Comparison of ENCODE assay signal across 29 cellular contexts in the genomic region with DNA sequence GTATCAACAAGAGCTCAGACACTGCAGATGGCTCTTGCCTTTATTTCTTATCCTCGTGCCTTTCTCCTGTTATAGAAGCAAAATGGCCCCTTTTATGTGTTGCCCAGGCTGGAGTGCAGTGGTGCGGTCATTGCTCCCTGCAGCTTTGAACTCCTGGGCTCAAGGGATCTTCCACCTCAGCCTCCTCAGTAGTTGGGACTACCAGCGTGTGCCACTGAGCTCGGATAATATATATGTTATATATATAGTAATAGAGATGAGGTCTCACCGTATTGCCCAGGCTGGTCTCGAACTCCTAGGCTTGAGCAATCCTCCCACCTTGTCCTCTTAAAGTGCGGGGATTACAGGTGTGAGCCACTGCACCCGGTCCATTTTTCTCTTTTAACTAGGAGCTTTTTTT.
"Had no signal": no experiment of that assay in that cellular context is flagged by ENCODE, and none has a peak within 500 bp of the region (broad histone marks: within the 10 kb centered on the region; RNA-seq: fewer than 3 reads in every experiment).

No MANE protein-coding gene starts in this region.

- H3K27ac Mint-ChIP-seq: activated CD4-positive, alpha-beta memory T cell treated with anti-CD3 and anti-CD28 coated beads for 36 hours; activated CD4-positive, alpha-beta T cell treated with anti-CD3 and anti-CD28 coated beads, Interleukin-2, amount 10 ng/mL, durations not matched to agents 24 days and 14 days; activated naive CD8-positive, alpha-beta T cell treated with anti-CD3 and anti-CD28 coated beads, Interleukin-2, amount 50 U/mL, for 24 hours; activated T-helper 2 cell treated with anti-CD3 and anti-CD28 coated beads, Interferon-gamma antibody, Interleukin-2, Interleukin-4, amounts not matched to agents 10 μg/mL and 5 μg/mL and 100 μg/mL, durations not matched to agents 14 hours and 24 hours and 36 hours; nephron progenitor cell had no signal

- H3K27me3 ChIP-seq: breast epithelium, esophagus squamous epithelium, left lung, neutrophil, sigmoid colon, stomach, tibial nerve had no signal

- DNase-seq: activated CD4-positive, alpha-beta memory T cell treated with anti-CD3 and anti-CD28 coated beads for 36 hours; activated CD4-positive, alpha-beta T cell treated with anti-CD3 and anti-CD28 coated beads, Interleukin-2, amount 10 ng/mL, durations not matched to agents 24 days and 14 days; activated CD4-positive, CD25-positive, alpha-beta regulatory T cell treated with anti-CD3 and anti-CD28 coated beads, Interleukin-2, amount 50 U/mL, for 72 hours; activated CD8-positive, alpha-beta memory T cell treated with anti-CD3 and anti-CD28 coated beads, Interleukin-2, amount 50 U/mL, for 48 hours; activated naive CD8-positive, alpha-beta T cell treated with anti-CD3 and anti-CD28 coated beads, Interleukin-2, amount 50 U/mL, for 24 hours; activated T-cell treated with anti-CD3 and anti-CD28 coated beads, Interleukin-2, amount 50 U/mL, for 4 hours; amygdala; dermis blood vessel endothelial cell; effector CD4-positive, alpha-beta T cell; esophagus squamous epithelium; foreskin melanocyte; kidney glomerular epithelial cell; left lung; nephron progenitor cell; retina; sigmoid colon; small intestine; stimulated activated CD4-positive, alpha-beta T cell treated with anti-CD3 and anti-CD28 coated beads, Interleukin-4, amount 100 ng/mL, for 4 hours; stimulated activated CD8-positive, alpha-beta memory T cell treated with anti-CD3 and anti-CD28 coated beads, Interleukin-4, amount 100 ng/mL, for 48 hours; stomach; T-helper 9 cell had no signal

- H3K4me3 ChIP-seq: breast epithelium, esophagus squamous epithelium, left lung, lung, sigmoid colon, stomach, tibial nerve had no signal

- H3K9me3 Mint-ChIP-seq: activated CD4-positive, alpha-beta memory T cell treated with anti-CD3 and anti-CD28 coated beads for 36 hours; activated CD4-positive, alpha-beta T cell treated with anti-CD3 and anti-CD28 coated beads, Interleukin-2, amount 10 ng/mL, durations not matched to agents 24 days and 14 days; activated naive CD4-positive, alpha-beta T cell treated with anti-CD3 and anti-CD28 coated beads, Interleukin-2, amount 50 U/mL, for 24 hours; activated naive CD8-positive, alpha-beta T cell treated with anti-CD3 and anti-CD28 coated beads, Interleukin-2, amount 50 U/mL, for 24 hours; activated T-cell treated with anti-CD3 and anti-CD28 coated beads, Interleukin-2, amount 50 U/mL, for 4 hours; activated T-helper 2 cell treated with anti-CD3 and anti-CD28 coated beads, Interferon-gamma antibody, Interleukin-2, Interleukin-4, amounts not matched to agents 10 μg/mL and 5 μg/mL and 100 μg/mL, durations not matched to agents 14 hours and 24 hours and 36 hours; nephron progenitor cell; stimulated activated memory B cell treated with anti-CD40 and anti-IgM and Interleukin-4, amounts not matched to agents 10 μg/mL and 1 μg/mL and 100 μg/mL, for 72 hours had no signal

- H3K4me1 ChIP-seq: breast epithelium, left lung had no signal

- H3K27ac ChIP-seq: breast epithelium, left lung, neutrophil, tibial nerve, VCaP had no signal

- H3K27me3 Mint-ChIP-seq: activated CD4-positive, alpha-beta memory T cell treated with anti-CD3 and anti-CD28 coated beads for 36 hours; activated CD4-positive, alpha-beta T cell treated with anti-CD3 and anti-CD28 coated beads, Interleukin-2, amount 10 ng/mL, durations not matched to agents 24 days and 14 days; activated naive CD4-positive, alpha-beta T cell treated with anti-CD3 and anti-CD28 coated beads, Interleukin-2, amount 50 U/mL, for 24 hours; activated naive CD8-positive, alpha-beta T cell treated with anti-CD3 and anti-CD28 coated beads, Interleukin-2, amount 50 U/mL, for 24 hours; stimulated activated memory B cell treated with anti-CD40 and anti-IgM and Interleukin-4, amounts not matched to agents 10 μg/mL and 1 μg/mL and 100 μg/mL, for 72 hours had no signal

- H3K9me3 ChIP-seq: breast epithelium, esophagus squamous epithelium, left lung, neutrophil, sigmoid colon, stomach, tibial nerve had no signal

- H3K36me3 ChIP-seq: breast epithelium, left lung, sigmoid colon, tibial nerve had no signal

- H3K4me3 Mint-ChIP-seq: activated CD4-positive, alpha-beta memory T cell treated with anti-CD3 and anti-CD28 coated beads for 36 hours; activated CD4-positive, alpha-beta T cell treated with anti-CD3 and anti-CD28 coated beads, Interleukin-2, amount 10 ng/mL, durations not matched to agents 24 days and 14 days; activated naive CD4-positive, alpha-beta T cell treated with anti-CD3 and anti-CD28 coated beads, Interleukin-2, amount 50 U/mL, for 24 hours; activated naive CD8-positive, alpha-beta T cell treated with anti-CD3 and anti-CD28 coated beads, Interleukin-2, amount 50 U/mL, for 24 hours; activated T-cell treated with anti-CD3 and anti-CD28 coated beads, Interleukin-2, amount 50 U/mL, for 4 hours; nephron progenitor cell; stimulated activated memory B cell treated with anti-CD40 and anti-IgM and Interleukin-4, amounts not matched to agents 10 μg/mL and 1 μg/mL and 100 μg/mL, for 72 hours had no signal

- ATAC-seq: activated naive CD8-positive, alpha-beta T cell treated with anti-CD3 and anti-CD28 coated beads, Interleukin-2, amount 50 U/mL, for 24 hours; activated T-cell treated with anti-CD3 and anti-CD28 coated beads, Interleukin-2, amount 50 U/mL, for 4 hours; left lung; stimulated activated memory B cell treated with anti-CD40 and anti-IgM and Interleukin-4, amounts not matched to agents 10 μg/mL and 1 μg/mL and 100 μg/mL, for 72 hours had no signal
